Comparison of ENCODE assay signal across 16 cellular contexts in the genomic region with DNA sequence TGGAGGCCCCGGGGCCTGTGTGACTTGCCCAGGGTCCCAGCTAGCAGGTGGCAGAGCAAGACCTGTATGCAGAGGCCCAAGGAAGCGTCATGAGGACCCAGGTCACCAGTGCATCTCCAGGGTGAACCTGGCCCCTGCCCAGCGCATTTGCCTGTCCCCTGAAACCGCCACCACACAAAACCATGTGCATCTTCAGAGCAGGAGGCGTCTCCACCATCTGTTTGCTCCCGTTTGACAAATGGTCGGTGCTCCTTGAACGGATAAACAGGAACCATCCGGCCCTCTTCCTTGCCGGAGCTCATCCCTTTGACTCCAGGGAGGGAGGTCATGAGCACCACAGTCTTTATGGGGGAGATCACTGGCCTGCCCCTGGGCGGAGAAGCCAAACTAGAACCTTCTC.
DNase-seq lines count a peak whose midpoint lies in the region; TF ChIP-seq lines count a peak whose summit lies in the region.
"Had no signal": no experiment of that assay in that cellular context is flagged by ENCODE, and none has a peak within 500 bp of the region (broad histone marks: within the 10 kb centered on the region; RNA-seq: fewer than 3 reads in every experiment).

No MANE protein-coding gene starts in this region.

- no peak for TF ChIP-seq CTCF in foreskin fibroblast (IDR thresholded peaks at IDR 0.05; ENCODE audit: low read depth, low read length)

- no peak overlapping the region for H3K4me3 ChIP-seq in foreskin fibroblast (ENCODE audit: low read depth in 1 of 2, low read length in 2 of 2)
- H3K4me3 ChIP-seq: BLaER1, GM12878, GM23248 had no signal

- DNase-seq in DMS 273 (lab: John Stamatoyannopoulos, UW; ENCODE audit: unreplicated experiment) (peak; percentile 18), DMS 273 treated with DMSO at 0.1 percent for 48 hours (lab: John Stamatoyannopoulos, UW) (no peak), G401 (ENCODE audit: low spot score) (peak; percentile 50), cerebellum (ENCODE audit: low spot score) (peak; percentile 49), pons (ENCODE audit: low spot score) (peak; percentile 4), mucosa of gallbladder (ENCODE audit: low spot score) (no peak), foreskin fibroblast (no peak)
- DNase-seq: CD4-positive, CD25-positive, alpha-beta regulatory T cell; CD8-positive, alpha-beta memory T cell; DMS153; DND-41; GDM1; GM23248; H9 had no signal

- in situ Hi-C loops in G401 (cut with HindIII; ENCODE audit: low sequenced_read_pairs): no loop called here

Comparison
In these comparisons a context has a peak if more than half of its experiments do, and no peak if none do; other contexts are left out.
1. DNase-seq: peak in DMS 273 (single experiment), G401 (single experiment), cerebellum (single experiment) and pons (single experiment); none in DMS 273 treated with DMSO at 0.1 percent for 48 hours (single experiment), mucosa of gallbladder (single experiment) and foreskin fibroblast (0 of 2).